8 cellular contexts compared by ENCODE assay signal in the genomic region with DNA sequence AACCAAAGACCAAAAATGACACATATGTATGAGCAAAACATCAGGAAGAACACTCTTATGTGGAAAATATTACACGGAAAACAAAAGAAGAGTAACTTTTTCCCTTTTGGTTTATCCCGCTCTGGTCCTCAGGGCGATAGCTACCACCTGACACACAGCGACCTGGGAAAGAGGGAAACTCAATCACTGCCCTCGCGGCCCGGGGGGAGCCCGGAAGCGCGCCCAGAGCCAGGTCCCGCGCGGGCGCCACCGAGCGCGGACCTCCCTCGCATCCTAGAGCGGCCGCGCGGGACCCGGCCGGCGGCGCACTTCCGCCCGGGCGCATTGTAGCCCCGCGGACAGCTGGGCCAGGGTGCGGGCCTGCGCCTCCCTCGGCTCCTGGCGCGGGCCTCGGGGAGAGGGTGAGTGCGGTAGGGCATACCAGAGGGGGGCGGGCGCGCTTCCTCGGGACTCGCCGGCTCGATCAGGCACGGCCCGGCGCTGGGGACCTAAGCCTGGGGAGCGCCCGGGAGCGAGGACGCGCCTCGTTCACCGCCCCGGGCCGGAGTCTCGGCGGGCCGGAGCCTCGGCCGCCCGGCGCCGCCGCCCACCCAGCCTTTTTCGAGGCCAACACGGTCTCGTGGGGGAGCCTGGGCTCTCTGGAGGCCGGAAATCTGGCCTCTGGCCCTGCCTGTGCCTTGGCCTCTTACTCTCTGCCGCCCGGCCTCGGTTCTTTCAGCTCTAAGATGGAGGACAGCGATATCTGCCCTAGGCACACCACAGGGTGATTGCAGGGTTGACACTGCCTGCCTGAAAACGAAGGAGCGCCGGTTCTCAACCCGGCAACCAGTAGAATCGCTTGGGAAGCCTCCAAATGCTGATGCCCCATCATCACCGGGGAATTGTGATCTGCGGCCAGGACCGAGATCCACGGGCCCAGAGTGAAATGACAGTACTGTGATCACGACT. TPM values are rescaled to one million over a fixed set of nuclear protein-coding genes. Genes with fewer than 3 reads are reported as not detected.
A peak's percentile ranks its signal among the peaks of the same experiment; 100 is the strongest.
DNase-seq lines count a peak whose midpoint lies in the region; ATAC-seq and TF ChIP-seq lines count a peak whose summit lies in the region.

A gene with protein sequence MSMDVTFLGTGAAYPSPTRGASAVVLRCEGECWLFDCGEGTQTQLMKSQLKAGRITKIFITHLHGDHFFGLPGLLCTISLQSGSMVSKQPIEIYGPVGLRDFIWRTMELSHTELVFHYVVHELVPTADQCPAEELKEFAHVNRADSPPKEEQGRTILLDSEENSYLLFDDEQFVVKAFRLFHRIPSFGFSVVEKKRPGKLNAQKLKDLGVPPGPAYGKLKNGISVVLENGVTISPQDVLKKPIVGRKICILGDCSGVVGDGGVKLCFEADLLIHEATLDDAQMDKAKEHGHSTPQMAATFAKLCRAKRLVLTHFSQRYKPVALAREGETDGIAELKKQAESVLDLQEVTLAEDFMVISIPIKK (plus strand): TSS at position 327 of the 948 bp plus-strand sequence. CDS start 6,365 bp downstream, outside the sequence.

- DNase-seq in Daoy (ENCODE audit: low read depth) (peak; percentile 83), KG1 (lab: John Stamatoyannopoulos, UW) (peak; percentile 42), RPMI8226 (peak; percentile 93), fibroblast of pulmonary artery (ENCODE audit: low read depth) (peak; percentile 78), nephron progenitor cell (peak; percentile 79)
- DNase-seq in activated effector memory CD4-positive, alpha-beta T cell treated with Interleukin-2 at 50 U/mL for 16 hours: peak; percentile 63
- peak; percentile 72 to 74 for DNase-seq in stimulated activated naive CD8-positive, alpha-beta T cell treated with anti-CD3 and anti-CD28 coated beads, Interleukin-15, amount 100 ng/mL, for 72 hours

- no peak for TF ChIP-seq CTCF in fibroblast of pulmonary artery (IDR thresholded peaks at IDR 0.05; ENCODE audit: low read length, missing control alignments)
- TF ChIP-seq CTCF in nephron progenitor cell (IDR thresholded peaks at IDR 0.05): no peak

- peaks cover 11% of the 10 kb centered on the region for H3K36me3 Mint-ChIP-seq in nephron progenitor cell (ENCODE audit: low read depth)

- ATAC-seq in GM21723 (IDR thresholded peaks at IDR 0.05; ENCODE audit: unreplicated experiment): peak; percentile 95
- peak; percentile 97 for ATAC-seq in stimulated activated naive CD8-positive, alpha-beta T cell treated with anti-CD3 and anti-CD28 coated beads, Interleukin-15, amount 100 ng/mL, for 72 hours

- H3K4me1 Mint-ChIP-seq in nephron progenitor cell: peaks cover 16% of the 10 kb centered on the region
- H3K4me1 Mint-ChIP-seq in stimulated activated naive CD8-positive, alpha-beta T cell treated with anti-CD3 and anti-CD28 coated beads, Interleukin-15, amount 100 ng/mL, for 72 hours: peaks cover 33% of the 10 kb centered on the region

- H3K27ac Mint-ChIP-seq in nephron progenitor cell: peak within 1 kb of the TSS; percentile 88
- H3K27ac Mint-ChIP-seq in stimulated activated naive CD8-positive, alpha-beta T cell treated with anti-CD3 and anti-CD28 coated beads, Interleukin-15, amount 100 ng/mL, for 72 hours: peak within 1 kb of the TSS; percentile 95 to 98

- peaks cover 35% of the 10 kb centered on the region for H3K9me3 Mint-ChIP-seq in nephron progenitor cell
- peaks cover 14 to 17% of the 10 kb centered on the region in 2 donors for H3K9me3 Mint-ChIP-seq in stimulated activated naive CD8-positive, alpha-beta T cell treated with anti-CD3 and anti-CD28 coated beads, Interleukin-15, amount 100 ng/mL, for 72 hours

- H3K4me3 ChIP-seq in fibroblast of pulmonary artery (replicated peaks; ENCODE audit: low read depth, low read length): peak within 1 kb of the TSS; percentile 83

- H3K4me3 Mint-ChIP-seq in nephron progenitor cell: peak within 1 kb of the TSS; percentile 84
- H3K4me3 Mint-ChIP-seq in stimulated activated naive CD8-positive, alpha-beta T cell treated with anti-CD3 and anti-CD28 coated beads, Interleukin-15, amount 100 ng/mL, for 72 hours: peak within 1 kb of the TSS; percentile 87 to 94

- no peaks in the 10 kb centered on the region for H3K27me3 Mint-ChIP-seq in nephron progenitor cell (ENCODE audit: low read depth, poor library complexity)
- no peaks in the 10 kb centered on the region for H3K27me3 Mint-ChIP-seq in stimulated activated naive CD8-positive, alpha-beta T cell treated with anti-CD3 and anti-CD28 coated beads, Interleukin-15, amount 100 ng/mL, for 72 hours

RNA-seq across cellular contexts. Expression of the gene that starts here (rescaled TPM):
- total RNA-seq in Daoy (2014; rRNA removed; shearing (Covaris generic)): 8.3 and 13.0 TPM in 2 replicates

Comparison
In these comparisons a context has a peak if more than half of its experiments do, and no peak if none do; other contexts are left out.
1. Peak in every context shown above with its lines: DNase-seq, ATAC-seq and H3K4me3 ChIP-seq.
2. DNase-seq: peak in every context shown above with its lines; median percentile 93 in RPMI8226; 83 in Daoy; 79 in nephron progenitor cell; 78 in fibroblast of pulmonary artery; 73 in stimulated activated naive CD8-positive, alpha-beta T cell treated with anti-CD3 and anti-CD28 coated beads, Interleukin-15, amount 100 ng/mL, for 72 hours; 63 in activated effector memory CD4-positive, alpha-beta T cell treated with Interleukin-2 at 50 U/mL for 16 hours; 42 in KG1.